Comparison of ENCODE assay signal across 15 cellular contexts in genomic region chr7:151799506-151799905, GRCh38.
DNase-seq lines count a peak whose midpoint lies in the region; ATAC-seq and TF ChIP-seq lines count a peak whose summit lies in the region.
"Had no signal": no experiment of that assay in that cellular context is flagged by ENCODE, and none has a peak within 500 bp of the region (broad histone marks: within the 10 kb centered on the region; RNA-seq: fewer than 3 reads in every experiment).

No MANE protein-coding gene starts in this region.

- H3K4me1 ChIP-seq in right lobe of liver (peaks cover 0 to 67% (median 26%) of the 10 kb centered on the region in 4 donors), upper lobe of right lung (peaks cover 34% of the 10 kb centered on the region)

- TF ChIP-seq POLR2A in right lobe of liver (IDR thresholded peaks at IDR 0.05) = no peak

- H3K9me3 ChIP-seq in WERI-Rb-1 (ENCODE audit: severe bottlenecking) (no peaks in the 10 kb centered on the region), right lobe of liver (no peaks in the 10 kb centered on the region), upper lobe of right lung (no peaks in the 10 kb centered on the region)
- H3K9me3 ChIP-seq: Caco-2 had no signal

- ATAC-seq in Right ventricle myocardium superior (ENCODE audit: poor library complexity) (no peak), left cardiac atrium (no peak), right lobe of liver (no peak), upper lobe of right lung (no peak), GM18909 (IDR thresholded peaks at IDR 0.05; ENCODE audit: poor library complexity, unreplicated experiment) (no peak)

- H3K36me3 ChIP-seq in WERI-Rb-1 (no peaks in the 10 kb centered on the region), right lobe of liver (no peaks in the 10 kb centered on the region), upper lobe of right lung (no peaks in the 10 kb centered on the region)

- WGBS in right lobe of liver (ENCODE audit: insufficient coverage, low coverage, low lambda C conversion rate, missing lambda C conversion rate) = 97% methylated on average over 5 of the region's 15 CpGs

- H3K4me3 ChIP-seq in WERI-Rb-1 (ENCODE audit: low read depth, low read length) (no peak overlapping the region), right lobe of liver (no peak overlapping the region), upper lobe of right lung (no peak overlapping the region)
- H3K4me3 ChIP-seq: BLaER1 treated with 17β-estradiol and CSF1 and Interleukin-3, amounts not matched to agents 10 nM and 100 nM had no signal

- DNase-seq in Right ventricle myocardium superior (peak; percentile 33), left cardiac atrium (no peak), WERI-Rb-1 (no peak), right lobe of liver (peak in 2 of 3 donors; percentile 16 to 56), upper lobe of right lung (peak; percentile 62), NCI-H2171 treated with DMSO at 0.1 percent for 48 hours (lab: John Stamatoyannopoulos, UW) (no peak)
- DNase-seq: Caco-2; CD4-positive, CD25-positive, alpha-beta regulatory T cell; CD8-positive, alpha-beta memory T cell; DMS153; DMS79; GDM1; H9 had no signal

- intact Hi-C loops in Right ventricle myocardium superior (cut with DNase I) = no loop called here
- intact Hi-C loops in left cardiac atrium (cut with DNase I) = no loop called here
- intact Hi-C loops in right lobe of liver (cut with DNase I) = no loop called here
- intact Hi-C loops in upper lobe of right lung (cut with DNase I) = no loop called here

- peak overlapping the region; percentile 36 for H3K27ac ChIP-seq in WERI-Rb-1
- peak overlapping the region in 2 of 3 donors; percentile 61 to 85 for H3K27ac ChIP-seq in right lobe of liver
- no peak overlapping the region for H3K27ac ChIP-seq in upper lobe of right lung

- H3K27me3 ChIP-seq in WERI-Rb-1 (ENCODE audit: insufficient read depth, low read depth, severe bottlenecking) (no peaks in the 10 kb centered on the region), right lobe of liver (no peaks in the 10 kb centered on the region), upper lobe of right lung (no peaks in the 10 kb centered on the region)
- H3K27me3 ChIP-seq: BLaER1 treated with 17β-estradiol and CSF1 and Interleukin-3, amounts not matched to agents 10 nM and 100 nM had no signal

- TF ChIP-seq CTCF in WERI-Rb-1 (IDR thresholded peaks at IDR 0.05; ENCODE audit: low read depth, low read length) (no peak), right lobe of liver (IDR thresholded peaks at IDR 0.05) (no peak), upper lobe of right lung (IDR thresholded peaks at IDR 0.05) (no peak)

Comparison
In these comparisons a context has a peak if more than half of its experiments do, and no peak if none do; other contexts are left out.
1. DNase-seq: peak in Right ventricle myocardium superior (single experiment), right lobe of liver (2 of 3) and upper lobe of right lung (single experiment); none in left cardiac atrium (single experiment), WERI-Rb-1 (single experiment) and NCI-H2171 treated with DMSO at 0.1 percent for 48 hours (single experiment).